In the genomic region with DNA sequence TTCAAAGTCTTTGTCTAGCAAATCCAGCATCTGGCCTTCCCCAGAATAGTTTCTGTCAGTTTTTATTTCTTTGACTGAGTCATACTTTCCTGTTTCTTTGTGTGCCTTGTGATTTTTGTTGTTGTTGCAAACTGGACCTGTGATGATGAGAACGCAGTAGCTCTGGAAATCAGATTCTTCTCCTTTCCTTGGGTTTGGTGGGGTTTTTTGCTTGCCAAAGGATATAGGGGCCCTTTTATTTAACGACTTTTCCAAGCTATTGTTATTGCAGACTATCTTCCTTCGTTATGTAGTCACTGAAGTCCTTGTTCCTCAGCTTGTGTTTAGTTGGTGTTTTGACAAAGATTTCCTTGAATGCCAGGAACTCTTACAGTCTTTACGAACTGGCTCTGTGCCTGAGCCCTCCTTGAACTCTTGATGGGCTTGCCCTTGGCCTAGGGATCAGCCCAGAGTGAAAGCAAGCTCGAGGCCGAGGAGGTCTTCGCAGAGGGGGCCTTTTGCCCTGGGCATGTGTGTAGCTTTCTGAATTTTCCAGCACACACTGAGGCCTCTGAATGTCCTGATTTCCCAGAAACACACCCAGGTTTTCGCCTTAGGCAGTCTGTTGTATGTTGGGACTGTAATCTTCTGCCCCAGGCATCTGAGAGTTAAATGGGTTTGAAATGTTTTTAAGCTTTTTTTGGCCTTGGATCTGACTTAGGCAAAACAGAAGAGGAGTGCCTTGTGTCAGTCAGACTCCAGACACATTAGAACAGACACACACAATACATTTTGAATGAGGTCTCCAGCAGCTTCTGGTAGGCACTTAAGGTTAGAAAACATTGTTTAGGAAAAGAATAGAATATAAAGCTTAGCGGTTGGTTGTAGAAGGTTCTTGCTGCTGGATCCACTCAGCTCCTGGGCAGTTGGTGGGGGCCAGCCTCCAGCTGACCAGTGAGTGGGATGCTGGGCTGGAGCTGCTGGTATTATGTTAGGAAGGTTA, we compare ENCODE assay signal across 7 cellular contexts.
DNase-seq lines count a peak whose midpoint lies in the region; ATAC-seq lines count a peak whose summit lies in the region.

No MANE protein-coding gene starts in this region.

- peak overlapping the region in 1 of 2 donors; percentile 50 for H3K4me3 Mint-ChIP-seq in stimulated activated naive CD8-positive, alpha-beta T cell treated with anti-CD3 and anti-CD28 coated beads, Interleukin-15, amount 100 ng/mL, for 72 hours

- peaks cover 33% of the 10 kb centered on the region for H3K4me1 ChIP-seq in HUES6 (ENCODE audit: control insufficient read depth, insufficient read depth, low read length)

- no peaks in the 10 kb centered on the region for H3K36me3 ChIP-seq in HUES6 (ENCODE audit: control insufficient read depth, insufficient read depth, low read length)

- H3K9me3 Mint-ChIP-seq in stimulated activated naive CD8-positive, alpha-beta T cell treated with anti-CD3 and anti-CD28 coated beads, Interleukin-15, amount 100 ng/mL, for 72 hours = no peaks in the 10 kb centered on the region

- DNase-seq in amniotic epithelial cell (ENCODE audit: low read depth) = peak; percentile 88
- DNase-seq in hepatic stellate cell (ENCODE audit: low spot score) = peak; percentile 61
- DNase-seq in stimulated activated naive CD8-positive, alpha-beta T cell treated with anti-CD3 and anti-CD28 coated beads, Interleukin-15, amount 100 ng/mL, for 72 hours = no peak
- no peak for DNase-seq in GF-D8 (lab: John Stamatoyannopoulos, UW)

- H3K27me3 ChIP-seq in HUES6 (ENCODE audit: control insufficient read depth, insufficient read depth, low read length) = no peaks in the 10 kb centered on the region

- H3K27me3 Mint-ChIP-seq in stimulated activated naive CD8-positive, alpha-beta T cell treated with anti-CD3 and anti-CD28 coated beads, Interleukin-15, amount 100 ng/mL, for 72 hours = no peaks in the 10 kb centered on the region

- no peaks in the 10 kb centered on the region for H3K9me3 ChIP-seq in HUES6 (ENCODE audit: control insufficient read depth, insufficient read depth, low read depth, low read length)

- H3K9ac ChIP-seq in HUES6 (ENCODE audit: low read length) = peak overlapping the region; percentile 29

- peak overlapping the region; percentile 73 to 91 for H3K27ac Mint-ChIP-seq in stimulated activated naive CD8-positive, alpha-beta T cell treated with anti-CD3 and anti-CD28 coated beads, Interleukin-15, amount 100 ng/mL, for 72 hours

- peaks cover 59% of the 10 kb centered on the region for H3K4me1 Mint-ChIP-seq in stimulated activated naive CD8-positive, alpha-beta T cell treated with anti-CD3 and anti-CD28 coated beads, Interleukin-15, amount 100 ng/mL, for 72 hours

- H3K27ac ChIP-seq in HUES6 (ENCODE audit: low read depth, low read length) = peak overlapping the region; percentile 63

- no peak overlapping the region for H3K4me3 ChIP-seq in HUES6 (ENCODE audit: low read depth, low read length)

- ATAC-seq in stimulated activated naive CD8-positive, alpha-beta T cell treated with anti-CD3 and anti-CD28 coated beads, Interleukin-15, amount 100 ng/mL, for 72 hours = peak; percentile 56
- ATAC-seq in GM18868 (IDR thresholded peaks at IDR 0.05; ENCODE audit: unreplicated experiment) (no peak), HG03196 (IDR thresholded peaks at IDR 0.05; ENCODE audit: unreplicated experiment) (no peak)

Comparison
In these comparisons a context has a peak if more than half of its experiments do, and no peak if none do; other contexts are left out.
1. DNase-seq: peak in amniotic epithelial cell (single experiment) and hepatic stellate cell (single experiment); none in stimulated activated naive CD8-positive, alpha-beta T cell treated with anti-CD3 and anti-CD28 coated beads, Interleukin-15, amount 100 ng/mL, for 72 hours (0 of 2) and GF-D8 (single experiment).